In the genomic region with DNA sequence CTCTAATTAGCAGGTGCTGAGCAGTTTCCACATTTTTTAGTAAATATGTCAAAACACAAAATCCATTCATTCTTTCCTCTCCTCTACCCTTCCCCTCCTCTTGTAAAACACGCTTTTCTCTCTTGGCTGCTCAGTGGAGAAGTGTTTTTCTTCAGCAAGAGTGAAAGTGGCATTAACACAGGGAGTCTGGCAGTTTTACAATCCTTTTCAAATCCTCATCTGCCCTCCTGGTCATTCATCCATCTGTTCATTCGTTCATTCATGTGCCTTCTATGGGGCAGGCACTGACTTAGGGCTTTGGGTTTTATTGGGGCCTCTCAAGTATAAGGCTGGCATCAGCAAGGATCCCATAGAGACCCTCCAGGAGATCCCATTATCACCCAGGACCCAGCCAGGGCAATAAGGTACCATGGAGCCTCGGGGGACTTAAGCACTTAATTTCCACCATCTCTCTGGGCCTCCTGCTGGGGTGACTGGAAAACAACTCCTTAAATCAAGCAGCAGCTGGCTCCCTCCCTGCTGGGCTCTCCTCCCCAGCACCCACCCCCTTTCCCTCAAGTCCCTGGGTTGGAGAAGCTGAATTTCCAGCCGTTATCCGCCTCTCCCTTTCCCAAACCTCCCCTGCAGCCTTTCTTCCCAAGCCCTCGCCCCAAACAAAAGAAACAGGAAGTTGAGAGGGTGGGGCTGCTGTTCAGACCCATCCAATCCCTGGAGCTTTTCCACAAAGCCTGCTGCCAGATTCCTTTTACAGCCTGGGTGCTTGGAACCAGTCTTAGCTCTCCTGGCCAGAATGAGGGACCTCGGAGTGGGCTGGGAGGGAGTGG, we compare ENCODE assay signal across 9 cellular contexts. TPM values are rescaled to one million over a fixed set of nuclear protein-coding genes. Genes with fewer than 3 reads are reported as not detected.
A peak's percentile ranks its signal among the peaks of the same experiment; 100 is the strongest.
DNase-seq lines count a peak whose midpoint lies in the region; ATAC-seq, FAIRE-seq and TF ChIP-seq lines count a peak whose summit lies in the region.
"Had no signal": no experiment of that assay in that cellular context is flagged by ENCODE, and none has a peak within 500 bp of the region (broad histone marks: within the 10 kb centered on the region; RNA-seq: fewer than 3 reads in every experiment).

No MANE protein-coding gene starts in this region.

- peak overlapping the region; percentile 12 for H4K5ac ChIP-seq in H1 (ENCODE audit: insufficient read length, low read depth, low read length)

- peaks cover 3% of the 10 kb centered on the region for H3K27me3 Mint-ChIP-seq in activated CD4-positive, alpha-beta memory T cell treated with anti-CD3 and anti-CD28 coated beads, Interleukin-2, amount 10 ng/mL, durations not matched to agents 7 days and 5 days

- no peaks in the 10 kb centered on the region for H3K23me2 ChIP-seq in H1 (ENCODE audit: low read depth, low read length)

- TF ChIP-seq CTCF in H1 (IDR thresholded peaks at IDR 0.05; ENCODE audit: control extremely low read depth in 1 of 3, insufficient read depth in 1 of 3, low read depth in 1 of 3, low read length in 3 of 3): no peak
- TF ChIP-seq CTCF in mucosa of descending colon (IDR thresholded peaks at IDR 0.05): no peak

- H2AK5ac ChIP-seq in H1 (ENCODE audit: low read depth, low read length): 0 out of 2 replicates have a peak overlapping the region, but pooled peaks have one; percentile 46

- TF ChIP-seq POLR2A in H1 (IDR thresholded peaks at IDR 0.05; ENCODE audit: control extremely low read depth in 1 of 2, low read depth in 2 of 2, low read length in 2 of 2) (no peak), GM18505 (IDR thresholded peaks at IDR 0.05; ENCODE audit: borderline replicate concordance, extremely low read depth, insufficient read depth, insufficient read length) (no peak)

- H3K36me3 Mint-ChIP-seq in activated CD4-positive, alpha-beta memory T cell treated with anti-CD3 and anti-CD28 coated beads, Interleukin-2, amount 10 ng/mL, durations not matched to agents 7 days and 5 days (ENCODE audit: low read depth): no peaks in the 10 kb centered on the region

- no peak overlapping the region for H4K8ac ChIP-seq in H1 (ENCODE audit: extremely low read depth, insufficient read depth, low read length)

- H2BK120ac ChIP-seq in H1 (replicated peaks; ENCODE audit: low read depth, low read length): no peak overlapping the region

- H3K27ac Mint-ChIP-seq in activated CD4-positive, alpha-beta memory T cell treated with anti-CD3 and anti-CD28 coated beads, Interleukin-2, amount 10 ng/mL, durations not matched to agents 7 days and 5 days: no peak overlapping the region

- no peak overlapping the region for H3K4me3 Mint-ChIP-seq in activated CD4-positive, alpha-beta memory T cell treated with anti-CD3 and anti-CD28 coated beads, Interleukin-2, amount 10 ng/mL, durations not matched to agents 7 days and 5 days

- H3K18ac ChIP-seq in H1 (ENCODE audit: extremely low read depth, low read length): peak overlapping the region; percentile 84

- no peaks in the 10 kb centered on the region for H4K20me1 ChIP-seq in H1 (replicated peaks in 1 of 2; ENCODE audit: control insufficient read depth in 1 of 2, insufficient read depth in 2 of 2, low read length in 2 of 2)

- H3K9me3 ChIP-seq in H1 (ENCODE audit: insufficient read depth in 2 of 2, low read depth in 1 of 2, low read length in 1 of 2): no peaks in the 10 kb centered on the region
- no peaks in the 10 kb centered on the region for H3K9me3 ChIP-seq in mucosa of descending colon

- peak overlapping the region; percentile 30 to 46 for H3K4me2 ChIP-seq in H1 (ENCODE audit: insufficient read depth in 1 of 2, low read depth in 2 of 2, low read length in 2 of 2)

- WGBS in H1 (ENCODE audit: extremely low coverage in 1 of 2, insufficient coverage in 1 of 2, insufficient read length in 1 of 2, insufficient replicate concordance in 2 of 2, low coverage in 1 of 2, low lambda C conversion rate in 2 of 2, missing lambda C conversion rate in 1 of 2), 2 experiments: 30% methylated on average over 7 of the region's 7 CpGs; no CpG with 5 or more reads in 1 of the 2 experiments

- H3K4me3 ChIP-seq in H1 (ENCODE audit: extremely low read depth in 1 of 4, insufficient read depth in 2 of 4, low read depth in 3 of 4, low read length in 4 of 4) (peak overlapping the region in 1 of 4 experiments; percentile 26; a peak in 1 of 8 replicates), mucosa of descending colon (no peak overlapping the region)

- FAIRE-seq in H1 (lab: Jason Lieb, UNC): peak; percentile 90

- H3K4me1 ChIP-seq in H1 (replicated peaks in 1 of 4; ENCODE audit: control insufficient read depth in 3 of 4, insufficient read depth in 4 of 4, low read length in 3 of 4): peaks cover 9 to 30% (median 22%) of the 10 kb centered on the region in 4 experiments
- H3K4me1 ChIP-seq in mucosa of descending colon (ENCODE audit: low read depth): no peaks in the 10 kb centered on the region

- peak overlapping the region; percentile 58; the same call in 1 of the 2 replicates for H3K27ac ChIP-seq in H1 (ENCODE audit: low read depth, low read length)

- no peak overlapping the region for H3K4ac ChIP-seq in H1 (replicated peaks; ENCODE audit: insufficient read length, low read depth, low read length)

- ATAC-seq in mucosa of descending colon (peak; percentile 27), GM18505 (IDR thresholded peaks at IDR 0.05; ENCODE audit: unreplicated experiment) (no peak)

- no peak overlapping the region for H3K14ac ChIP-seq in H1 (ENCODE audit: insufficient read length)

- no peak for TF ChIP-seq EP300 in H1 (IDR thresholded peaks at IDR 0.05; ENCODE audit: borderline replicate concordance in 1 of 2, low read depth in 2 of 2, low read length in 2 of 2)

- POLR2A ChIA-PET in H1 (lab: Charles Lee; ENCODE audit: partially characterized antibody): interaction anchor here (1.1 to 2.1 kb wide), 3 partner anchors 9 to 159 kb away, joined by 4 to 6 read pairs (median 6); a partner anchor contains a TSS
- POLR2A ChIA-PET in activated CD4-positive, alpha-beta memory T cell treated with anti-CD3 and anti-CD28 coated beads, Interleukin-2, amount 10 ng/mL, durations not matched to agents 7 days and 5 days (lab: Charles Lee): no interaction called here

- H2BK15ac ChIP-seq in H1 (ENCODE audit: low read length): no peak overlapping the region

- no peaks in the 10 kb centered on the region for H3K79me1 ChIP-seq in H1 (ENCODE audit: low read depth, low read length)

- peak overlapping the region; percentile 13; the same call in 1 of the 2 replicates for H2BK20ac ChIP-seq in H1 (ENCODE audit: low read length)

- H2BK5ac ChIP-seq in H1 (ENCODE audit: low read depth, low read length): peak overlapping the region; percentile 0; the same call in 1 of the 2 replicates

- no peak for TF ChIP-seq RAD21 in H1 (IDR thresholded peaks at IDR 0.05 in 1 of 2, conservative IDR thresholded peaks at IDR 0.05 in 1 of 2; ENCODE audit: low read depth in 2 of 2, low read length in 2 of 2)

- H3K9me3 Mint-ChIP-seq in activated CD4-positive, alpha-beta memory T cell treated with anti-CD3 and anti-CD28 coated beads, Interleukin-2, amount 10 ng/mL, durations not matched to agents 7 days and 5 days: no peaks in the 10 kb centered on the region

- DNase-seq in DMS79 treated with DMSO at 0.1 percent for 48 hours (lab: John Stamatoyannopoulos, UW) (peak; percentile 18), NCI-H2196 treated with DMSO at 0.1 percent for 48 hours (lab: John Stamatoyannopoulos, UW; ENCODE audit: unreplicated experiment) (peak; percentile 20), H1 (ENCODE audit: low read depth in 1 of 2, low spot score in 2 of 2) (peak in 1 of 2 experiments; percentile 70), mucosa of descending colon (no peak), Kasumi-1 (lab: John Stamatoyannopoulos, UW) (no peak)
- no peak for DNase-seq in activated CD8-positive, alpha-beta memory T cell treated with anti-CD3 and anti-CD28 coated beads, Interleukin-2, amount 50 U/mL, for 4 hours
- no peak for DNase-seq in activated CD4-positive, alpha-beta memory T cell treated with anti-CD3 and anti-CD28 coated beads, Interleukin-2, amount 10 ng/mL, durations not matched to agents 7 days and 5 days

- no peak overlapping the region for H4K91ac ChIP-seq in H1 (replicated peaks; ENCODE audit: insufficient read length, low read length)

- H2AFZ ChIP-seq in H1 (ENCODE audit: low read length): no peak overlapping the region

- H3K36me3 ChIP-seq in H1 (ENCODE audit: control insufficient read depth in 2 of 4, insufficient read depth in 4 of 4, low read length in 3 of 4): no peaks in the 10 kb centered on the region
- no peaks in the 10 kb centered on the region for H3K36me3 ChIP-seq in mucosa of descending colon (ENCODE audit: low read depth)

- no peak overlapping the region; a peak in 2 of 7 replicates for H3K9ac ChIP-seq in H1 (replicated peaks in 1 of 4; ENCODE audit: extremely low read depth in 1 of 4, low read depth in 3 of 4, low read length in 3 of 4)

- no peak overlapping the region for H3K56ac ChIP-seq in H1 (replicated peaks; ENCODE audit: insufficient read length, low read depth, low read length)

- H3K79me2 ChIP-seq in H1 (ENCODE audit: control insufficient read depth in 1 of 2, insufficient read depth in 2 of 2, low read length in 2 of 2): no peaks in the 10 kb centered on the region

- no peak overlapping the region for H3K23ac ChIP-seq in H1 (ENCODE audit: insufficient read length)

- no peaks in the 10 kb centered on the region for H3K4me1 Mint-ChIP-seq in activated CD4-positive, alpha-beta memory T cell treated with anti-CD3 and anti-CD28 coated beads, Interleukin-2, amount 10 ng/mL, durations not matched to agents 7 days and 5 days

- H3K27me3 ChIP-seq in H1 (replicated peaks in 1 of 4; ENCODE audit: control insufficient read depth in 3 of 4, extremely low read depth in 1 of 4, insufficient read depth in 3 of 4, low read length in 3 of 4): no peaks in the 10 kb centered on the region

- H2BK12ac ChIP-seq in H1 (ENCODE audit: low read depth, low read length): peak overlapping the region; percentile 23; the same call in 1 of the 2 replicates

- CTCF ChIA-PET in H1 (lab: Charles Lee; ENCODE audit: partially characterized antibody): interaction anchor here (0.8 to 1.9 kb wide), 4 partner anchors 11 to 64 kb away, joined by 3 to 7 read pairs (median 4); no protein-coding TSS in a partner anchor
- CTCF ChIA-PET in activated CD4-positive, alpha-beta memory T cell treated with anti-CD3 and anti-CD28 coated beads, Interleukin-2, amount 10 ng/mL, durations not matched to agents 7 days and 5 days (lab: Charles Lee): no interaction called here

- intact Hi-C loops in mucosa of descending colon (cut with DNase I, micrococcal nuclease): no loop called here

TF ChIP-seq in H1, 55 proteins besides CTCF, POLR2A, EP300 and RAD21 (continues in another document):
- TF ChIP-seq CHD1 (IDR thresholded peaks at IDR 0.05; ENCODE audit: low read depth, low read length): no peak

RNA-seq across cellular contexts. Expression of a gene that starts 32.6 kb away (rescaled TPM):
- 2.9 TPM in 2 replicates for total RNA-seq in H1 (2021; fragmentation: NEBNext Ultra II Directional; extraction: Animal tissue kit (Norgen Biotek cat#: 25700))
- 1.8 and 1.9 TPM in 2 replicates for polyA plus RNA-seq in H1 (2011; rRNA removed)
- 1.4 TPM for polyA plus RNA-seq in H1 (2011; cell fraction: cytosol; rRNA removed)
- polyA plus RNA-seq in H1 (2011; cell fraction: nucleus; rRNA removed): 1.1 TPM
- polyA plus RNA-seq in H1 (2012, experiment 1 of 2): 2.7 to 3.5 TPM (median 3.1 TPM) in 4 replicates
- polyA plus RNA-seq in H1 (2012, experiment 2 of 2): 3.1 TPM
- 1.7 TPM for polyA plus RNA-seq in H1 (2013, experiment 1 of 2)
- polyA plus RNA-seq in H1 (2013, experiment 2 of 2): 1.7 TPM
- polyA minus RNA-seq in H1 (2011; rRNA and poly(A)+ RNA removed): 1.3 TPM in 2 replicates
- polyA minus RNA-seq in H1 (2011; cell fraction: cytosol; rRNA and poly(A)+ RNA removed): 0.73 TPM
- polyA minus RNA-seq in H1 (2011; cell fraction: nucleus; rRNA and poly(A)+ RNA removed): 1.6 TPM
- total RNA-seq in mucosa of descending colon: under 1 TPM; 0.22 to 0.29 (median 0.25) TPM
- not detected for total RNA-seq in activated CD4-positive, alpha-beta memory T cell treated with anti-CD3 and anti-CD28 coated beads, Interleukin-2, amount 10 ng/mL, durations not matched to agents 7 days and 5 days
- total RNA-seq: T-helper 2 cell treated with Interferon-gamma antibody and Interleukin-4, amounts not matched to agents 100 ng/mL and 5 ng/mL, for 36 hours had no signal

Comparison
In these comparisons a context has a peak if more than half of its experiments do, and no peak if none do; other contexts are left out.
1. DNase-seq: peak in DMS79 treated with DMSO at 0.1 percent for 48 hours (single experiment) and NCI-H2196 treated with DMSO at 0.1 percent for 48 hours (single experiment); none in mucosa of descending colon (0 of 3), activated CD8-positive, alpha-beta memory T cell treated with anti-CD3 and anti-CD28 coated beads, Interleukin-2, amount 50 U/mL, for 4 hours (single experiment), activated CD4-positive, alpha-beta memory T cell treated with anti-CD3 and anti-CD28 coated beads, Interleukin-2, amount 10 ng/mL, durations not matched to agents 7 days and 5 days (single experiment) and Kasumi-1 (0 of 2).